Comparison of ENCODE assay signal across 22 cellular contexts in genomic region chr2:211996857-211997256, GRCh38.
"Had no signal": no experiment of that assay in that cellular context is flagged by ENCODE, and none has a peak within 500 bp of the region (broad histone marks: within the 10 kb centered on the region; RNA-seq: fewer than 3 reads in every experiment).

No MANE protein-coding gene starts in this region.

- DNase-seq: activated CD4-positive, alpha-beta memory T cell treated with anti-CD3 and anti-CD28 coated beads for 36 hours; activated CD4-positive, alpha-beta T cell treated with anti-CD3 and anti-CD28 coated beads for 1 hour; activated CD8-positive, alpha-beta memory T cell treated with anti-CD3 and anti-CD28 coated beads, Interleukin-2, amount 10 ng/mL, durations not matched to agents 7 days and 5 days; activated naive CD4-positive, alpha-beta T cell treated with anti-CD3 and anti-CD28 coated beads for 36 hours; activated naive CD8-positive, alpha-beta T cell treated with anti-CD3 and anti-CD28 coated beads, Interleukin-2, amount 50 U/mL, for 24 hours; activated T-cell treated with anti-CD3 and anti-CD28 coated beads, Interleukin-2, amount 50 U/mL, for 1 hour; gastrocnemius medialis; heart right ventricle; nephron progenitor cell; right cardiac atrium; stimulated activated CD4-positive, alpha-beta T cell treated with anti-CD3 and anti-CD28 coated beads, Interleukin-4, amount 100 ng/mL, for 4 hours; stimulated activated CD8-positive, alpha-beta memory T cell treated with anti-CD3 and anti-CD28 coated beads, Interleukin-4, amount 100 ng/mL, for 48 hours; stimulated activated naive CD4-positive, alpha-beta T cell treated with Interleukin-2 at 50 U/mL for 16 hours; substantia nigra; uterus had no signal

- H3K9me3 ChIP-seq: ascending aorta, breast epithelium, gastrocnemius medialis, heart right ventricle, prostate gland, tibial nerve, uterus had no signal

- H3K4me1 ChIP-seq: ascending aorta, breast epithelium, heart right ventricle, prostate gland, tibial nerve, uterus had no signal

- H3K4me3 ChIP-seq: ascending aorta, breast epithelium, gastrocnemius medialis, heart right ventricle, lung, prostate gland, skin epidermis, tibial nerve, uterus had no signal

- ATAC-seq: activated CD8-positive, alpha-beta memory T cell treated with anti-CD3 and anti-CD28 coated beads, Interleukin-2, amount 10 ng/mL, durations not matched to agents 7 days and 5 days; activated naive CD8-positive, alpha-beta T cell treated with anti-CD3 and anti-CD28 coated beads, Interleukin-2, amount 50 U/mL, for 24 hours; gastrocnemius medialis; heart right ventricle; right cardiac atrium had no signal

- H3K36me3 ChIP-seq: ascending aorta, breast epithelium, gastrocnemius medialis, heart right ventricle, prostate gland, tibial nerve, uterus had no signal

- H3K27me3 ChIP-seq: ascending aorta, breast epithelium, gastrocnemius medialis, heart right ventricle, tibial nerve, uterus had no signal

- H3K27ac ChIP-seq: ascending aorta, breast epithelium, gastrocnemius medialis, heart right ventricle, prostate gland, skin epidermis, tibial nerve, uterus, VCaP had no signal
